Comparison of ENCODE assay signal across 3 cellular contexts in the genomic region with DNA sequence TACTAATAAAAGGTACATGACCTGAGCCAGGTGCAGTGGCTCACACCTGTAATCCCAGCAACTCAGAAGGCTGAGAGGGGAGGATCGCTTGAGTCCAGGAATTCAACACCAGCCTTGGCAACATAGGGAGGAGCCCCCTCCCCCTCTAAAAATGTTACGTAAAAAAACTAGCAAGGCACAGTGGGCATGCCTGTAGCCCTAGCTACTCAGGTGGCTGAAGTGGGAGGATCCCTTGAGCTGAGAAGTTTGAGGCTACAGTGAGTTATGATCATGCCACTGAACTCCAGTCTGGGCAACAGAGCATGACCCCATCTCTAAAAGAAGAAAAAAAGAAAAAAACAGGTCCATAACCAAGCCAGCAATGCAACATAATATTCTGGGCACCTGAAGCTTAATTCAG.
"Had no signal": no experiment of that assay in that cellular context is flagged by ENCODE, and none has a peak within 500 bp of the region (broad histone marks: within the 10 kb centered on the region; RNA-seq: fewer than 3 reads in every experiment).

No MANE protein-coding gene starts in this region.

- H3K4me3 ChIP-seq: GM12878 had no signal

- ATAC-seq: GM12878 had no signal

- DNase-seq: GDM1, GF-D8 had no signal
